Comparison of ENCODE assay signal across 10 cellular contexts in the genomic region with DNA sequence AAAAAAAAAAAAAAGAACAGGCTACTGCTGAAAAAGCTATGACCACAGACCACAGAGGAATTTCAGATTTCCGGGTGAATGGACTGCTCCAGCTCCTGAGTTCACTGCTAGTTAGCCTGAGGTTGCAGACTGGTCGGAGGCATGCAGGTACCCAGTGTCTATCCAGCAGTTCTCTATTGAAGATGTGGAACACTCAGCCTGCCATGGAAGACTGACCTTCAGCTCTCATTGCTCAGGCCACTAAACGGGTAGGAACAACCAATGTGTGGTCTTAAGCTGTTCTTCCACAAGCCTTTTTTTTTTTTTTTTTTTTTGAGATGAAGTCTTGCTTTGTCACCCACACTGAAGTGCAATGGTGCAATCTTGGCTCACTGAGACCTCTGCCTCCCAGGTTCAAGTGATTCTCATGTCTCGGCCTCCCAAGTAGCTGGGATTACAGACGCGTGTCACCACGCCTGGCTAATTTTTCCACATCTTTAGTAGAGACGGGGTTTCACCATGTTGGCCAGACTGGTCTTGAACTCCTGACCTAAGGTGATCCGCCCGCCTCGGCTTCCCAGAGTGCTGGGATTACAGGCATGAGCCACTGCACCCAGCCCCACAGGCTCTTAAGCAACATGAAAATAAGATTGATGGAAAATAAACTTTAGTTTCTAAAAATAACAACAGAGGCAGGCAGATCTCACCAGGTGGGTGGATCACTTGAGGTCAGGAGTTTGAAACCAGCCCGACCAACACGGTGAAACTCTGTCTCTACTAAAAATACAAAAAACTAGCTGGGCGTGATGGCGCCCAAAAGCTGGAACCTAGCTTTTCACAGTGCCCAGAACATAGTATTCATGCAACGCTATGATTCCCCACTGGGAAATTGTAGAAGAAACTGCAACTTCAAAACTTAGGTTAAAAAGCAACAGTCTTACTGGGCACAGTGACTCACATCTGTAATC. TPM values are rescaled to one million over a fixed set of nuclear protein-coding genes. Genes with fewer than 3 reads are reported as not detected.
A peak's percentile ranks its signal among the peaks of the same experiment; 100 is the strongest.
DNase-seq lines count a peak whose midpoint lies in the region; ATAC-seq and TF ChIP-seq lines count a peak whose summit lies in the region.
"Had no signal": no experiment of that assay in that cellular context is flagged by ENCODE, and none has a peak within 500 bp of the region (broad histone marks: within the 10 kb centered on the region; RNA-seq: fewer than 3 reads in every experiment).

No MANE protein-coding gene starts in this region.

- H3K4me3 Mint-ChIP-seq in GM23338, result no peak overlapping the region

- H3K4me3 ChIP-seq in spleen, result no peak overlapping the region
- no peak overlapping the region for H3K4me3 ChIP-seq in GM23338
- H3K4me3 ChIP-seq: breast epithelium, lung had no signal

- H3K4me1 Mint-ChIP-seq in GM23338, result no peaks in the 10 kb centered on the region

- TF ChIP-seq POLR2A in spleen (IDR thresholded peaks at IDR 0.05), result no peak

- no peaks in the 10 kb centered on the region for H3K36me3 Mint-ChIP-seq in GM23338 (ENCODE audit: low read depth)

- H3K9me2 ChIP-seq in GM23338 (ENCODE audit: insufficient read depth), result no peaks in the 10 kb centered on the region

- H3K27me3 ChIP-seq in spleen (replicated peaks in 1 of 7) (peaks cover 0 to 53% (median 6%) of the 10 kb centered on the region in 7 donors), GM23338 (ENCODE audit: insufficient read depth) (no peaks in the 10 kb centered on the region)

- H3K9me3 ChIP-seq in spleen, result no peaks in the 10 kb centered on the region
- H3K9me3 ChIP-seq: breast epithelium had no signal

- peaks cover 0 to 5% (median 0%) of the 10 kb centered on the region in 6 donors for H3K4me1 ChIP-seq in spleen
- no peaks in the 10 kb centered on the region for H3K4me1 ChIP-seq in GM23338 (ENCODE audit: insufficient read depth)
- H3K4me1 ChIP-seq: breast epithelium had no signal

- TF ChIP-seq CTCF in spleen (IDR thresholded peaks at IDR 0.05 in 8 of 11, conservative IDR thresholded peaks at IDR 0.05 in 3 of 11), result no peak
- TF ChIP-seq CTCF in GM23338 (conservative IDR thresholded peaks at IDR 0.05; ENCODE audit: low read depth in 2 of 2), result no peak

- H3K79me2 ChIP-seq in GM23338 (replicated peaks; ENCODE audit: insufficient read depth), result no peaks in the 10 kb centered on the region

- in situ Hi-C loops in KBM-7 (cut with MboI; ENCODE audit: low pct_unique_long_range_greater_than_20kb, low sequenced_read_pairs), result no loop called here

- no peak overlapping the region for H3K27ac Mint-ChIP-seq in GM23338

- H3K27ac ChIP-seq in spleen (no peak overlapping the region), GM23338 (ENCODE audit: low read depth) (no peak overlapping the region)
- H3K27ac ChIP-seq: breast epithelium had no signal

- 67 to 75% (median 73%) methylated on average over 16 of the region's 16 CpGs for WGBS in spleen, 5 donors

- H4K20me1 ChIP-seq in GM23338 (replicated peaks; ENCODE audit: insufficient read depth), result no peaks in the 10 kb centered on the region

- H3K4me2 ChIP-seq in GM23338, result no peak overlapping the region

- peaks cover 8% of the 10 kb centered on the region for H3K27me3 Mint-ChIP-seq in GM23338 (ENCODE audit: insufficient read depth, low read depth, poor library complexity)

- peak; percentile 42 for ATAC-seq in GM19351 (IDR thresholded peaks at IDR 0.05; ENCODE audit: unreplicated experiment)
- ATAC-seq in GM23338, result no peak
- no peak for ATAC-seq in HG02623 (IDR thresholded peaks at IDR 0.05; ENCODE audit: unreplicated experiment)

- DNase-seq in KBM-7, result peak; percentile 79
- DNase-seq in amniotic epithelial cell (ENCODE audit: low read depth), result peak; percentile 94
- peak; percentile 41 for DNase-seq in spleen
- no peak for DNase-seq in GM23338 (ENCODE audit: low spot score)
- DNase-seq in iPS-NIHi11 (ENCODE audit: low spot score), result no peak
- DNase-seq: SW 1271 had no signal

- H3K9me3 Mint-ChIP-seq in GM23338, result no peaks in the 10 kb centered on the region

- no peaks in the 10 kb centered on the region for H3F3A ChIP-seq in GM23338 (replicated peaks; ENCODE audit: low read depth)

- intact Hi-C loops in spleen (cut with DNase I; ENCODE audit: low total_unique reads), result no loop called here

- H3K36me3 ChIP-seq in spleen (no peaks in the 10 kb centered on the region), GM23338 (ENCODE audit: insufficient read depth) (no peaks in the 10 kb centered on the region)
- H3K36me3 ChIP-seq: breast epithelium had no signal

- no peak overlapping the region for H2AFZ ChIP-seq in GM23338

TF ChIP-seq in GM23338, 12 proteins besides CTCF, POLR2A, EP300 and RAD21:
- TF ChIP-seq ZNF331 (CRISPR knock-in tag; IDR thresholded peaks at IDR 0.05; ENCODE audit: low read depth) (no peak), ZNF114 (CRISPR knock-in tag; IDR thresholded peaks at IDR 0.05) (no peak), EZH2 (IDR thresholded peaks at IDR 0.05; ENCODE audit: low read depth, unreplicated experiment) (no peak), NANOG (IDR thresholded peaks at IDR 0.05; ENCODE audit: borderline replicate concordance) (no peak), POLR2AphosphoS5 (IDR thresholded peaks at IDR 0.05; ENCODE audit: low read depth) (no peak), EZH2phosphoT487 (IDR thresholded peaks at IDR 0.05; ENCODE audit: unreplicated experiment) (no peak), STAT1 (IDR thresholded peaks at IDR 0.05; ENCODE audit: unreplicated experiment) (no peak)
- TF ChIP-seq, protein P1, sequence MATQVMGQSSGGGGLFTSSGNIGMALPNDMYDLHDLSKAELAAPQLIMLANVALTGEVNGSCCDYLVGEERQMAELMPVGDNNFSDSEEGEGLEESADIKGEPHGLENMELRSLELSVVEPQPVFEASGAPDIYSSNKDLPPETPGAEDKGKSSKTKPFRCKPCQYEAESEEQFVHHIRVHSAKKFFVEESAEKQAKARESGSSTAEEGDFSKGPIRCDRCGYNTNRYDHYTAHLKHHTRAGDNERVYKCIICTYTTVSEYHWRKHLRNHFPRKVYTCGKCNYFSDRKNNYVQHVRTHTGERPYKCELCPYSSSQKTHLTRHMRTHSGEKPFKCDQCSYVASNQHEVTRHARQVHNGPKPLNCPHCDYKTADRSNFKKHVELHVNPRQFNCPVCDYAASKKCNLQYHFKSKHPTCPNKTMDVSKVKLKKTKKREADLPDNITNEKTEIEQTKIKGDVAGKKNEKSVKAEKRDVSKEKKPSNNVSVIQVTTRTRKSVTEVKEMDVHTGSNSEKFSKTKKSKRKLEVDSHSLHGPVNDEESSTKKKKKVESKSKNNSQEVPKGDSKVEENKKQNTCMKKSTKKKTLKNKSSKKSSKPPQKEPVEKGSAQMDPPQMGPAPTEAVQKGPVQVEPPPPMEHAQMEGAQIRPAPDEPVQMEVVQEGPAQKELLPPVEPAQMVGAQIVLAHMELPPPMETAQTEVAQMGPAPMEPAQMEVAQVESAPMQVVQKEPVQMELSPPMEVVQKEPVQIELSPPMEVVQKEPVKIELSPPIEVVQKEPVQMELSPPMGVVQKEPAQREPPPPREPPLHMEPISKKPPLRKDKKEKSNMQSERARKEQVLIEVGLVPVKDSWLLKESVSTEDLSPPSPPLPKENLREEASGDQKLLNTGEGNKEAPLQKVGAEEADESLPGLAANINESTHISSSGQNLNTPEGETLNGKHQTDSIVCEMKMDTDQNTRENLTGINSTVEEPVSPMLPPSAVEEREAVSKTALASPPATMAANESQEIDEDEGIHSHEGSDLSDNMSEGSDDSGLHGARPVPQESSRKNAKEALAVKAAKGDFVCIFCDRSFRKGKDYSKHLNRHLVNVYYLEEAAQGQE (IDR thresholded peaks at IDR 0.05; ENCODE audit: unreplicated experiment), result no peak
- TF ChIP-seq, protein P2, sequence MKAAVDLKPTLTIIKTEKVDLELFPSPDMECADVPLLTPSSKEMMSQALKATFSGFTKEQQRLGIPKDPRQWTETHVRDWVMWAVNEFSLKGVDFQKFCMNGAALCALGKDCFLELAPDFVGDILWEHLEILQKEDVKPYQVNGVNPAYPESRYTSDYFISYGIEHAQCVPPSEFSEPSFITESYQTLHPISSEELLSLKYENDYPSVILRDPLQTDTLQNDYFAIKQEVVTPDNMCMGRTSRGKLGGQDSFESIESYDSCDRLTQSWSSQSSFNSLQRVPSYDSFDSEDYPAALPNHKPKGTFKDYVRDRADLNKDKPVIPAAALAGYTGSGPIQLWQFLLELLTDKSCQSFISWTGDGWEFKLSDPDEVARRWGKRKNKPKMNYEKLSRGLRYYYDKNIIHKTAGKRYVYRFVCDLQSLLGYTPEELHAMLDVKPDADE (IDR thresholded peaks at IDR 0.05), result no peak

RNA-seq across cellular contexts. Expression of a gene that starts 20.0 kb away (rescaled TPM):
- 100 to 1,000 TPM; 441 to 681 (median 572) TPM for total RNA-seq in spleen
- polyA plus RNA-seq in spleen, result 1,000 to 10,000 TPM; 1,521 to 2,472 (median 2,090) TPM
- 2,727 and 5,242 TPM in 2 replicates for total RNA-seq in GM23338 (2014; rRNA removed; shearing (Covaris generic))
- 3,739 and 3,980 TPM in 2 replicates for polyA plus RNA-seq in GM23338 (2016; fragmentation: Nextera tagmentation; extraction: Ambion mirVana)

RNA-seq across cellular contexts. Expression of a gene that starts 51.8 kb away (rescaled TPM):
- under 1 TPM in 6 of 7 donors, not detected in 1; 0.22 to 0.74 (median 0.33) TPM for total RNA-seq in spleen
- under 1 TPM; 0.32 to 0.74 (median 0.33) TPM for polyA plus RNA-seq in spleen
- total RNA-seq in GM23338 (2014; rRNA removed; shearing (Covaris generic)), result 0.56 TPM in 1 of 2 replicates, not detected in the other
- polyA plus RNA-seq in GM23338 (2016; fragmentation: Nextera tagmentation; extraction: Ambion mirVana), result 0.75 and 0.86 TPM in 2 replicates

RNA-seq across cellular contexts. Expression of a gene that starts 58.6 kb away (rescaled TPM):
- not detected for total RNA-seq in spleen
- polyA plus RNA-seq in spleen, result not detected
- 0.83 TPM in 1 of 2 replicates, not detected in the other for total RNA-seq in GM23338 (2014; rRNA removed; shearing (Covaris generic))
- not detected in 2 replicates for polyA plus RNA-seq in GM23338 (2016; fragmentation: Nextera tagmentation; extraction: Ambion mirVana)
- total RNA-seq: breast epithelium, lung had no signal
- polyA plus RNA-seq: lung had no signal

Comparison
In these comparisons a context has a peak if more than half of its experiments do, and no peak if none do; other contexts are left out.
1. DNase-seq: peak in KBM-7 (single experiment), amniotic epithelial cell (single experiment) and spleen (single experiment); none in GM23338 (single experiment) and iPS-NIHi11 (single experiment).